Comparison of ENCODE assay signal across 19 cellular contexts in the genomic region with DNA sequence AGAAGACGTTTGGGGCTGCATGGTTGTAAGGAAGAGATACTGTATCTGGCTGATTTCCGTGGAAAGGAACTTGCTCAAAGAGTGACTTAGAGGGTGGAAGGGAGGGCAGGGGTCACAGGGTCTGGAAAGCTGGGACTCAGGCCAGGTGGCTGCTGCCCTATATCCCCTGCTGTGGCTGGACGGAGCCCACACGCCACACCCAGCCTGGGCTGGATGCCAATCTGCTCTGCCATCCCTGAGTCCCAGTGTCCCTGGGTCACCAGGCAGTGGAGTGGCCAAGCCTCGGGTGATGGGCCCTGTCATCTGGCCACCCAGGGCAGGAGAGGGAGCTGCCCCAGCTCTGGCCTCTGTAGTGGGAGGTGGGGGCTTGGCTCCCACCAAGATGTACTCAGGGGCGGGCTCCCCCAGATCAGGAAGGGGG. TPM values are rescaled to one million over a fixed set of nuclear protein-coding genes. Genes with fewer than 3 reads are reported as not detected.
DNase-seq lines count a peak whose midpoint lies in the region; ATAC-seq lines count a peak whose summit lies in the region.
"Had no signal": no experiment of that assay in that cellular context is flagged by ENCODE, and none has a peak within 500 bp of the region (broad histone marks: within the 10 kb centered on the region; RNA-seq: fewer than 3 reads in every experiment).

No MANE protein-coding gene starts in this region.

- H3K9me3 Mint-ChIP-seq in activated naive CD8-positive, alpha-beta T cell treated with anti-CD3 and anti-CD28 coated beads, Interleukin-2, amount 50 U/mL, for 24 hours = no peaks in the 10 kb centered on the region

- H3K27me3 ChIP-seq in BLaER1 (no peaks in the 10 kb centered on the region), neuronal stem cell (ENCODE audit: control insufficient read depth in 3 of 3, insufficient read depth in 3 of 3, low read depth in 1 of 3, low read length in 3 of 3) (no peaks in the 10 kb centered on the region)

- H2BK120ac ChIP-seq in neuronal stem cell (ENCODE audit: low read depth, low read length) = no peak overlapping the region

- peaks cover 62% of the 10 kb centered on the region for H3K36me3 Mint-ChIP-seq in activated naive CD8-positive, alpha-beta T cell treated with anti-CD3 and anti-CD28 coated beads, Interleukin-2, amount 50 U/mL, for 24 hours (ENCODE audit: low read depth)

- H3K27ac ChIP-seq in BLaER1 (peak overlapping the region; percentile 94), neuronal stem cell (replicated peaks; ENCODE audit: low read length) (no peak overlapping the region)
- H3K27ac ChIP-seq: coronary artery, prostate gland, thoracic aorta had no signal

- H4K20me1 ChIP-seq in BLaER1 = no peaks in the 10 kb centered on the region

- H4K8ac ChIP-seq in neuronal stem cell (ENCODE audit: low read depth, low read length) = no peak overlapping the region

- no peak overlapping the region for H3K4me3 Mint-ChIP-seq in activated naive CD8-positive, alpha-beta T cell treated with anti-CD3 and anti-CD28 coated beads, Interleukin-2, amount 50 U/mL, for 24 hours
- H3K4me3 Mint-ChIP-seq: activated T-cell treated with anti-CD3 and anti-CD28 coated beads, Interleukin-2, amount 50 U/mL, for 72 hours; T-helper 17 cell had no signal

- no peaks in the 10 kb centered on the region for H3K27me3 Mint-ChIP-seq in activated naive CD8-positive, alpha-beta T cell treated with anti-CD3 and anti-CD28 coated beads, Interleukin-2, amount 50 U/mL, for 24 hours
- H3K27me3 Mint-ChIP-seq: T-helper 17 cell had no signal

- H3K36me3 ChIP-seq in BLaER1 (peaks cover 80% of the 10 kb centered on the region), neuronal stem cell (replicated peaks in 1 of 2; ENCODE audit: control insufficient read depth in 2 of 2, insufficient read depth in 2 of 2, low read length in 2 of 2) (peaks cover 12 to 44% of the 10 kb centered on the region in 2 donors)

- no peak overlapping the region for H2BK5ac ChIP-seq in neuronal stem cell (ENCODE audit: low read length)

- no peak overlapping the region for H2BK12ac ChIP-seq in neuronal stem cell (ENCODE audit: low read length)

- no peak for ATAC-seq in activated naive CD8-positive, alpha-beta T cell treated with anti-CD3 and anti-CD28 coated beads, Interleukin-2, amount 50 U/mL, for 24 hours
- ATAC-seq in GM19023 (IDR thresholded peaks at IDR 0.05; ENCODE audit: unreplicated experiment) (no peak), HG02642 (IDR thresholded peaks at IDR 0.05; ENCODE audit: poor library complexity, unreplicated experiment) (no peak)
- ATAC-seq: activated T-cell treated with anti-CD3 and anti-CD28 coated beads, Interleukin-2, amount 50 U/mL, for 72 hours; Panc1; T-helper 17 cell had no signal

- no peak overlapping the region for H3K14ac ChIP-seq in neuronal stem cell (ENCODE audit: low read length)

- H3K4me1 Mint-ChIP-seq in activated naive CD8-positive, alpha-beta T cell treated with anti-CD3 and anti-CD28 coated beads, Interleukin-2, amount 50 U/mL, for 24 hours = peaks cover 2% of the 10 kb centered on the region

- H3K18ac ChIP-seq in neuronal stem cell (ENCODE audit: low read length) = no peak overlapping the region

- H3K23ac ChIP-seq in neuronal stem cell (ENCODE audit: low read depth, low read length, poor library complexity) = no peak overlapping the region

- H2AFZ ChIP-seq in neuronal stem cell (ENCODE audit: low read length) = no peak overlapping the region

- H3K79me1 ChIP-seq in neuronal stem cell (ENCODE audit: low read depth, low read length) = no peaks in the 10 kb centered on the region

- no peak overlapping the region for H2AK5ac ChIP-seq in neuronal stem cell (ENCODE audit: low read depth, low read length)

- H3K4ac ChIP-seq in neuronal stem cell (ENCODE audit: low read length) = peak overlapping the region; percentile 10

- WGBS in neuronal stem cell (ENCODE audit: extremely low coverage in 2 of 2, insufficient read length in 2 of 2, insufficient replicate concordance in 1 of 2), 2 donors = no CpG with 5 or more reads among the region's 6 CpGs

- H3K9ac ChIP-seq in BLaER1 = peak overlapping the region; percentile 16; the same call in 1 of the 2 replicates
- no peak overlapping the region for H3K9ac ChIP-seq in neuronal stem cell (ENCODE audit: low read depth, low read length, poor library complexity)

- H3K4me1 ChIP-seq in BLaER1 (peaks cover 93% of the 10 kb centered on the region), neuronal stem cell (ENCODE audit: control insufficient read depth in 2 of 2, insufficient read depth in 1 of 2, low read depth in 1 of 2, low read length in 2 of 2) (peaks cover 9 to 11% of the 10 kb centered on the region in 2 donors)
- H3K4me1 ChIP-seq: prostate gland had no signal

- DNase-seq in NCI-H69 (lab: John Stamatoyannopoulos, UW) = peak; percentile 44
- peak; percentile 11 for DNase-seq in fibroblast of gingiva (ENCODE audit: low read depth)
- DNase-seq in neuronal stem cell (ENCODE audit: low spot score) = no peak
- no peak for DNase-seq in DMS53 (lab: John Stamatoyannopoulos, UW)
- DNase-seq in activated naive CD8-positive, alpha-beta T cell treated with anti-CD3 and anti-CD28 coated beads, Interleukin-2, amount 50 U/mL, for 24 hours = no peak
- DNase-seq: activated CD4-positive, alpha-beta T cell treated with anti-CD3 and anti-CD28 coated beads for 4 hours; activated T-cell treated with anti-CD3 and anti-CD28 coated beads, Interleukin-2, amount 50 U/mL, for 72 hours; erythroblast; islet precursor cell; NCI-H1930; NCI-H510A treated with DMSO at 0.1 percent for 48 hours; T-helper 17 cell had no signal

- H3K9me3 ChIP-seq in BLaER1 (peaks cover 41% of the 10 kb centered on the region), neuronal stem cell (replicated peaks in 1 of 2; ENCODE audit: control insufficient read depth in 2 of 2, insufficient read depth in 1 of 2, low read depth in 1 of 2, low read length in 2 of 2) (peaks cover 0 to 9% of the 10 kb centered on the region in 2 donors)
- H3K9me3 ChIP-seq: prostate gland, thoracic aorta had no signal

- no peak overlapping the region for H3K4me3 ChIP-seq in BLaER1
- H3K4me3 ChIP-seq in neuronal stem cell (ENCODE audit: low read length in 2 of 2) = peak overlapping the region in 1 of 2 donors; percentile 25
- H3K4me3 ChIP-seq: coronary artery, prostate gland, thoracic aorta had no signal

- no peak overlapping the region for H4K91ac ChIP-seq in neuronal stem cell (ENCODE audit: low read depth, low read length, poor library complexity)

- no peak overlapping the region for H3K27ac Mint-ChIP-seq in activated naive CD8-positive, alpha-beta T cell treated with anti-CD3 and anti-CD28 coated beads, Interleukin-2, amount 50 U/mL, for 24 hours
- H3K27ac Mint-ChIP-seq: activated T-cell treated with anti-CD3 and anti-CD28 coated beads, Interleukin-2, amount 50 U/mL, for 72 hours; T-helper 17 cell had no signal

- no peak overlapping the region for H2BK15ac ChIP-seq in neuronal stem cell (ENCODE audit: low read length)

- H3K4me2 ChIP-seq in BLaER1 (peak overlapping the region; percentile 86), neuronal stem cell (ENCODE audit: insufficient read depth, low read length, poor library complexity, severe bottlenecking) (no peak overlapping the region)

RNA-seq across cellular contexts. Expression of a gene that starts 26.5 kb away (rescaled TPM):
- polyA plus RNA-seq in neuronal stem cell (2013, experiment 1 of 2) = 0.03 TPM
- not detected for polyA plus RNA-seq in neuronal stem cell (2013, experiment 2 of 2)

RNA-seq across cellular contexts. Expression of a gene that starts 37.2 kb away (rescaled TPM):
- polyA plus RNA-seq in neuronal stem cell (2013, experiment 1 of 2) = not detected
- 0.03 TPM for polyA plus RNA-seq in neuronal stem cell (2013, experiment 2 of 2)

RNA-seq across cellular contexts. Expression of a gene that starts 47.6 kb away (rescaled TPM):
- 16.3 TPM for polyA plus RNA-seq in neuronal stem cell (2013, experiment 1 of 2)
- 16.8 TPM for polyA plus RNA-seq in neuronal stem cell (2013, experiment 2 of 2)

RNA-seq across cellular contexts. Expression of a gene that starts 47.6 kb away (rescaled TPM):
- 0.06 TPM for polyA plus RNA-seq in neuronal stem cell (2013, experiment 1 of 2)
- polyA plus RNA-seq in neuronal stem cell (2013, experiment 2 of 2) = not detected

RNA-seq across cellular contexts. Expression of a gene that starts 52.4 kb away (rescaled TPM):
- 138 TPM for polyA plus RNA-seq in neuronal stem cell (2013, experiment 1 of 2)
- 140 TPM for polyA plus RNA-seq in neuronal stem cell (2013, experiment 2 of 2)

Comparison
In these comparisons a context has a peak if more than half of its experiments do, and no peak if none do; other contexts are left out.
1. DNase-seq: peak in NCI-H69 (single experiment) and fibroblast of gingiva (single experiment); none in neuronal stem cell (single experiment), DMS53 (single experiment) and activated naive CD8-positive, alpha-beta T cell treated with anti-CD3 and anti-CD28 coated beads, Interleukin-2, amount 50 U/mL, for 24 hours (single experiment).